In genomic region chr1:161728376-161729226, GRCh38 we compare ENCODE assay signal across 1 cellular context.
TF ChIP-seq lines count a peak whose summit lies in the region.

No MANE protein-coding gene starts in this region.

TF ChIP-seq in GM23338, 12 proteins besides CTCF, POLR2A, EP300 and RAD21 (continued from another document):
- TF ChIP-seq EZH2 (IDR thresholded peaks at IDR 0.05; ENCODE audit: low read depth, unreplicated experiment) (no peak), EZH2phosphoT487 (IDR thresholded peaks at IDR 0.05; ENCODE audit: unreplicated experiment) (no peak), ZNF331 (CRISPR knock-in tag; IDR thresholded peaks at IDR 0.05; ENCODE audit: low read depth) (no peak)
- TF ChIP-seq, protein P1, sequence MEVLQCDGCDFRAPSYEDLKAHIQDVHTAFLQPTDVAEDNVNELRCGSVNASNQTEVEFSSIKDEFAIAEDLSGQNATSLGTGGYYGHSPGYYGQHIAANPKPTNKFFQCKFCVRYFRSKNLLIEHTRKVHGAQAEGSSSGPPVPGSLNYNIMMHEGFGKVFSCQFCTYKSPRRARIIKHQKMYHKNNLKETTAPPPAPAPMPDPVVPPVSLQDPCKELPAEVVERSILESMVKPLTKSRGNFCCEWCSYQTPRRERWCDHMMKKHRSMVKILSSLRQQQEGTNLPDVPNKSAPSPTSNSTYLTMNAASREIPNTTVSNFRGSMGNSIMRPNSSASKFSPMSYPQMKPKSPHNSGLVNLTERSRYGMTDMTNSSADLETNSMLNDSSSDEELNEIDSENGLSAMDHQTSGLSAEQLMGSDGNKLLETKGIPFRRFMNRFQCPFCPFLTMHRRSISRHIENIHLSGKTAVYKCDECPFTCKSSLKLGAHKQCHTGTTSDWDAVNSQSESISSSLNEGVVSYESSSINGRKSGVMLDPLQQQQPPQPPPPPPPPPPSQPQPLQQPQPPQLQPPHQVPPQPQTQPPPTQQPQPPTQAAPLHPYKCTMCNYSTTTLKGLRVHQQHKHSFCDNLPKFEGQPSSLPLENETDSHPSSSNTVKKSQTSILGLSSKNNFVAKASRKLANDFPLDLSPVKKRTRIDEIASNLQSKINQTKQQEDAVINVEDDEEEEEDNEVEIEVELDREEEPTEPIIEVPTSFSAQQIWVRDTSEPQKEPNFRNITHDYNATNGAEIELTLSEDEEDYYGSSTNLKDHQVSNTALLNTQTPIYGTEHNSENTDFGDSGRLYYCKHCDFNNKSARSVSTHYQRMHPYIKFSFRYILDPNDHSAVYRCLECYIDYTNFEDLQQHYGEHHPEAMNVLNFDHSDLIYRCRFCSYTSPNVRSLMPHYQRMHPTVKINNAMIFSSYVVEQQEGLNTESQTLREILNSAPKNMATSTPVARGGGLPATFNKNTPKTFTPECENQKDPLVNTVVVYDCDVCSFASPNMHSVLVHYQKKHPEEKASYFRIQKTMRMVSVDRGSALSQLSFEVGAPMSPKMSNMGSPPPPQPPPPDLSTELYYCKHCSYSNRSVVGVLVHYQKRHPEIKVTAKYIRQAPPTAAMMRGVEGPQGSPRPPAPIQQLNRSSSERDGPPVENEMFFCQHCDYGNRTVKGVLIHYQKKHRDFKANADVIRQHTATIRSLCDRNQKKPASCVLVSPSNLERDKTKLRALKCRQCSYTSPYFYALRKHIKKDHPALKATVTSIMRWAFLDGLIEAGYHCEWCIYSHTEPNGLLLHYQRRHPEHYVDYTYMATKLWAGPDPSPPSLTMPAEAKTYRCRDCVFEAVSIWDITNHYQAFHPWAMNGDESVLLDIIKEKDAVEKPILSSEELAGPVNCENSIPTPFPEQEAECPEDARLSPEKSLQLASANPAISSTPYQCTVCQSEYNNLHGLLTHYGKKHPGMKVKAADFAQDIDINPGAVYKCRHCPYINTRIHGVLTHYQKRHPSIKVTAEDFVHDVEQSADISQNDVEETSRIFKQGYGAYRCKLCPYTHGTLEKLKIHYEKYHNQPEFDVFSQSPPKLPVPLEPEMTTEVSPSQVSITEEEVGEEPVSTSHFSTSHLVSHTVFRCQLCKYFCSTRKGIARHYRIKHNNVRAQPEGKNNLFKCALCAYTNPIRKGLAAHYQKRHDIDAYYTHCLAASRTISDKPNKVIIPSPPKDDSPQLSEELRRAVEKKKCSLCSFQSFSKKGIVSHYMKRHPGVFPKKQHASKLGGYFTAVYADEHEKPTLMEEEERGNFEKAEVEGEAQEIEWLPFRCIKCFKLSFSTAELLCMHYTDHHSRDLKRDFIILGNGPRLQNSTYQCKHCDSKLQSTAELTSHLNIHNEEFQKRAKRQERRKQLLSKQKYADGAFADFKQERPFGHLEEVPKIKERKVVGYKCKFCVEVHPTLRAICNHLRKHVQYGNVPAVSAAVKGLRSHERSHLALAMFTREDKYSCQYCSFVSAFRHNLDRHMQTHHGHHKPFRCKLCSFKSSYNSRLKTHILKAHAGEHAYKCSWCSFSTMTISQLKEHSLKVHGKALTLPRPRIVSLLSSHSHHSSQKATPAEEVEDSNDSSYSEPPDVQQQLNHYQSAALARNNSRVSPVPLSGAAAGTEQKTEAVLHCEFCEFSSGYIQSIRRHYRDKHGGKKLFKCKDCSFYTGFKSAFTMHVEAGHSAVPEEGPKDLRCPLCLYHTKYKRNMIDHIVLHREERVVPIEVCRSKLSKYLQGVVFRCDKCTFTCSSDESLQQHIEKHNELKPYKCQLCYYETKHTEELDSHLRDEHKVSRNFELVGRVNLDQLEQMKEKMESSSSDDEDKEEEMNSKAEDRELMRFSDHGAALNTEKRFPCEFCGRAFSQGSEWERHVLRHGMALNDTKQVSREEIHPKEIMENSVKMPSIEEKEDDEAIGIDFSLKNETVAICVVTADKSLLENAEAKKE (CRISPR knock-in tag; IDR thresholded peaks at IDR 0.05), result no peak
TF ChIP-seq in GM23338: peak in this region for 0.
